ENCODE assay signal across 2 cellular contexts in genomic region chrX:47239898-47240545, GRCh38.
TF ChIP-seq lines count a peak whose summit lies in the region.

No MANE protein-coding gene starts in this region.

TF ChIP-seq in A549, 52 proteins besides CTCF, POLR2A, EP300 and RAD21:
- no peak for TF ChIP-seq MAZ (IDR thresholded peaks at IDR 0.05; ENCODE audit: borderline replicate concordance, low read depth, low read length)
- TF ChIP-seq TFCP2L1 (CRISPR knock-in tag; IDR thresholded peaks at IDR 0.05) = no peak
- no peak for TF ChIP-seq PHF8 (IDR thresholded peaks at IDR 0.05; ENCODE audit: borderline replicate concordance, low read depth)
- no peak for TF ChIP-seq CBX8 (IDR thresholded peaks at IDR 0.05)
- TF ChIP-seq CBX2 (IDR thresholded peaks at IDR 0.05; ENCODE audit: borderline replicate concordance, low read depth) = no peak
- no peak for TF ChIP-seq TP53 (CRISPR knock-in tag; IDR thresholded peaks at IDR 0.05)
- no peak for TF ChIP-seq HOXA7 (CRISPR knock-in tag; IDR thresholded peaks at IDR 0.05)
- no peak for TF ChIP-seq EHF (CRISPR knock-in tag; IDR thresholded peaks at IDR 0.05)
- no peak for TF ChIP-seq USF2 (IDR thresholded peaks at IDR 0.05)
- TF ChIP-seq E2F6 (IDR thresholded peaks at IDR 0.05; ENCODE audit: borderline replicate concordance, low read depth) = no peak
- TF ChIP-seq MYC (IDR thresholded peaks at IDR 0.05; ENCODE audit: borderline replicate concordance, low read length) = no peak

TF ChIP-seq in GM12891, 5 proteins besides CTCF, POLR2A, EP300 and RAD21:
- no peak for TF ChIP-seq PAX5 (IDR thresholded peaks at IDR 0.05; ENCODE audit: insufficient read depth, low read length, severe bottlenecking)
